Comparison of ENCODE assay signal across 8 cellular contexts in genomic region chr2:10304458-10305253, GRCh38. TPM values are rescaled to one million over a fixed set of nuclear protein-coding genes. Genes with fewer than 3 reads are reported as not detected.
DNase-seq lines count a peak whose midpoint lies in the region; ATAC-seq and TF ChIP-seq lines count a peak whose summit lies in the region.

No MANE protein-coding gene starts in this region.

- ATAC-seq in left ventricle myocardium superior: no peak
- ATAC-seq in gastrocnemius medialis: no peak
- no peak for ATAC-seq in GM21390 (IDR thresholded peaks at IDR 0.05; ENCODE audit: unreplicated experiment)

- H3K27me3 Mint-ChIP-seq in activated CD4-positive, alpha-beta memory T cell treated with anti-CD3 and anti-CD28 coated beads, Interleukin-2, amount 10 ng/mL, durations not matched to agents 7 days and 5 days: no peaks in the 10 kb centered on the region

- peak overlapping the region in 3 of 4 donors; percentile 53 to 79 (median 78) for H3K27ac ChIP-seq in gastrocnemius medialis

- H3K4me3 Mint-ChIP-seq in activated CD4-positive, alpha-beta memory T cell treated with anti-CD3 and anti-CD28 coated beads, Interleukin-2, amount 10 ng/mL, durations not matched to agents 7 days and 5 days: peak overlapping the region; percentile 98

- DNase-seq in HAP-1 (ENCODE audit: low spot score in 2 of 2) (peak in 1 of 2 experiments; percentile 16), left ventricle myocardium superior (peak; percentile 33), gastrocnemius medialis (no peak), activated gamma-delta T cell (lab: John Stamatoyannopoulos, UW) (no peak), NCI-H526 treated with DMSO at 0.1 percent for 48 hours (lab: John Stamatoyannopoulos, UW) (no peak), NCI-H2081 treated with DMSO at 0.1 percent for 48 hours (lab: John Stamatoyannopoulos, UW) (no peak)
- DNase-seq in activated CD4-positive, alpha-beta memory T cell treated with anti-CD3 and anti-CD28 coated beads, Interleukin-2, amount 10 ng/mL, durations not matched to agents 7 days and 5 days: no peak

- H3K27me3 ChIP-seq in HAP-1 (ENCODE audit: low read depth) (no peaks in the 10 kb centered on the region), gastrocnemius medialis (no peaks in the 10 kb centered on the region)

- intact Hi-C loops in left ventricle myocardium superior (cut with micrococcal nuclease) (no loop called here), gastrocnemius medialis (cut with DNase I; ENCODE audit: low total_unique reads) (loop anchor here (5.0 kb wide), 1 partner anchor 182 kb away; the partner anchor contains the start of gene RRM2)

- CTCF ChIA-PET in activated CD4-positive, alpha-beta memory T cell treated with anti-CD3 and anti-CD28 coated beads, Interleukin-2, amount 10 ng/mL, durations not matched to agents 7 days and 5 days (lab: Charles Lee): interaction anchor here (0.6 to 9.3 kb wide), 20 partner anchors 9 to 828 kb away, joined by 3 to 138 read pairs (median 4); a partner anchor contains a TSS

- H3K4me3 ChIP-seq in HAP-1 (peak overlapping the region; percentile 68), gastrocnemius medialis (peak overlapping the region; percentile 63 to 86 (median 78))

- POLR2A ChIA-PET in activated CD4-positive, alpha-beta memory T cell treated with anti-CD3 and anti-CD28 coated beads, Interleukin-2, amount 10 ng/mL, durations not matched to agents 7 days and 5 days (lab: Charles Lee): interaction anchor here (0.7 to 6.9 kb wide), 15 partner anchors 19 to 1711 kb away, joined by 3 to 109 read pairs (median 4); partner anchors contain the start of genes CPSF3, ITGB1BP1, ODC1 and RRM2

- peaks cover 17% of the 10 kb centered on the region for H3K4me1 ChIP-seq in HAP-1
- H3K4me1 ChIP-seq in gastrocnemius medialis: peaks cover 18 to 22% of the 10 kb centered on the region in 2 donors

- H3K36me3 ChIP-seq in HAP-1 (replicated peaks): no peaks in the 10 kb centered on the region
- H3K36me3 ChIP-seq in gastrocnemius medialis: no peaks in the 10 kb centered on the region

- no peak for TF ChIP-seq CTCF in gastrocnemius medialis (IDR thresholded peaks at IDR 0.05 in 4 of 5, conservative IDR thresholded peaks at IDR 0.05 in 1 of 5)

- in situ Hi-C loops in HAP-1 (cut with MboI; ENCODE audit: low sequenced_read_pairs): no loop called here
- in situ Hi-C loops in gastrocnemius medialis (cut with MboI; ENCODE audit: low sequenced_read_pairs in 4 of 4): no loop called here

- H3K9me3 ChIP-seq in HAP-1 (no peaks in the 10 kb centered on the region), gastrocnemius medialis (no peaks in the 10 kb centered on the region)

- H3K4me1 Mint-ChIP-seq in activated CD4-positive, alpha-beta memory T cell treated with anti-CD3 and anti-CD28 coated beads, Interleukin-2, amount 10 ng/mL, durations not matched to agents 7 days and 5 days: peaks cover 65% of the 10 kb centered on the region

- H3K36me3 Mint-ChIP-seq in activated CD4-positive, alpha-beta memory T cell treated with anti-CD3 and anti-CD28 coated beads, Interleukin-2, amount 10 ng/mL, durations not matched to agents 7 days and 5 days (ENCODE audit: low read depth): no peaks in the 10 kb centered on the region

- peak overlapping the region; percentile 53 for H3K27ac Mint-ChIP-seq in activated CD4-positive, alpha-beta memory T cell treated with anti-CD3 and anti-CD28 coated beads, Interleukin-2, amount 10 ng/mL, durations not matched to agents 7 days and 5 days

- no peaks in the 10 kb centered on the region for H3K9me3 Mint-ChIP-seq in activated CD4-positive, alpha-beta memory T cell treated with anti-CD3 and anti-CD28 coated beads, Interleukin-2, amount 10 ng/mL, durations not matched to agents 7 days and 5 days

- no peak for TF ChIP-seq POLR2A in gastrocnemius medialis (IDR thresholded peaks at IDR 0.05)

RNA-seq across cellular contexts. Expression of gene HPCAL1, which starts 2.0 kb away (rescaled TPM):
- total RNA-seq in activated CD4-positive, alpha-beta memory T cell treated with anti-CD3 and anti-CD28 coated beads, Interleukin-2, amount 10 ng/mL, durations not matched to agents 7 days and 5 days: 10 to 100 TPM; 70.0 to 71.4 TPM
- total RNA-seq in left ventricle myocardium superior (40.5 TPM), gastrocnemius medialis (10 to 100 TPM; 29.0 to 45.5 (median 34.5) TPM)
